In the genomic region with DNA sequence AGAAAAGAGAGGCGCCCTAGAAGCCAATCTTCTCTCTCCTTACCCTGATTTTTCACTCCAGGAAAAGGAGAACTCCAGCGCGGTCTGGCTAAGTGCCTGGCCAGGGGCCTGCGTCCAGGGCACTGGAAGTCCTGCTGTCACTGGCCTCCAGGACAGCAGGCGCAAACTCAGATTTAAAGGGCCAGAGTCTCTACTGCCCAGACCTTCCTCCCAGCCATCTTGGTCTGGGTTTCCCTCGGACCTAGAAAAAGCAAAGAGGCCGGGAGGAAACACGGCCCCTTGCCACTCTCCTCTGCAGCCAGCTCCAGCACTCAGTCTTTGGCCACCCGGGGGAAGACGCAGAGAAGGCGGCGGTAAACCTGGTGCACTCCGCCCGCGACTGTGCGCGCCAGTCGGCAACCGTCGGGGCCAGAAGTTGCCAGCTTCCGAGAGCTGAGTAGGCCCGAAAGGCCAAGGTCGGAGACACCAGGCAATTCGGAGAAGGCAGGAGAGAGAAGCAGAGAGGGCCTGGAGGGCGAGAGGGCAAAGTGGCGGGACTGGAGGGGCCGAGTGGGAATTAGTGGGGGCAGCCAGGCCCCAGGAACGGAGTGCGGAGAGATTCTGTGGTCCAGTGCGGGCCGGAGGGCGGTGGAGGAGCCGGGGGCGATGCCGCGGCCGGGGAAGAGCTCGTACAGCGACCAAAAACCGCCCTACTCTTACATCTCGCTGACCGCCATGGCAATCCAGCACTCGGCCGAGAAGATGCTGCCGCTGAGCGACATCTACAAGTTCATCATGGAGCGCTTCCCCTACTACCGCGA, we compare ENCODE assay signal across 1 cellular context.
TF ChIP-seq lines count a peak whose summit lies in the region.

Gene FOXB2 (plus strand): TSS at position 646 of the 800 bp plus-strand sequence. CDS start 0 bp downstream, at position 646.

TF ChIP-seq in neural cell, 6 proteins besides CTCF, POLR2A, EP300 and RAD21 (continued from another document):
- TF ChIP-seq, protein P1, sequence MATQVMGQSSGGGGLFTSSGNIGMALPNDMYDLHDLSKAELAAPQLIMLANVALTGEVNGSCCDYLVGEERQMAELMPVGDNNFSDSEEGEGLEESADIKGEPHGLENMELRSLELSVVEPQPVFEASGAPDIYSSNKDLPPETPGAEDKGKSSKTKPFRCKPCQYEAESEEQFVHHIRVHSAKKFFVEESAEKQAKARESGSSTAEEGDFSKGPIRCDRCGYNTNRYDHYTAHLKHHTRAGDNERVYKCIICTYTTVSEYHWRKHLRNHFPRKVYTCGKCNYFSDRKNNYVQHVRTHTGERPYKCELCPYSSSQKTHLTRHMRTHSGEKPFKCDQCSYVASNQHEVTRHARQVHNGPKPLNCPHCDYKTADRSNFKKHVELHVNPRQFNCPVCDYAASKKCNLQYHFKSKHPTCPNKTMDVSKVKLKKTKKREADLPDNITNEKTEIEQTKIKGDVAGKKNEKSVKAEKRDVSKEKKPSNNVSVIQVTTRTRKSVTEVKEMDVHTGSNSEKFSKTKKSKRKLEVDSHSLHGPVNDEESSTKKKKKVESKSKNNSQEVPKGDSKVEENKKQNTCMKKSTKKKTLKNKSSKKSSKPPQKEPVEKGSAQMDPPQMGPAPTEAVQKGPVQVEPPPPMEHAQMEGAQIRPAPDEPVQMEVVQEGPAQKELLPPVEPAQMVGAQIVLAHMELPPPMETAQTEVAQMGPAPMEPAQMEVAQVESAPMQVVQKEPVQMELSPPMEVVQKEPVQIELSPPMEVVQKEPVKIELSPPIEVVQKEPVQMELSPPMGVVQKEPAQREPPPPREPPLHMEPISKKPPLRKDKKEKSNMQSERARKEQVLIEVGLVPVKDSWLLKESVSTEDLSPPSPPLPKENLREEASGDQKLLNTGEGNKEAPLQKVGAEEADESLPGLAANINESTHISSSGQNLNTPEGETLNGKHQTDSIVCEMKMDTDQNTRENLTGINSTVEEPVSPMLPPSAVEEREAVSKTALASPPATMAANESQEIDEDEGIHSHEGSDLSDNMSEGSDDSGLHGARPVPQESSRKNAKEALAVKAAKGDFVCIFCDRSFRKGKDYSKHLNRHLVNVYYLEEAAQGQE (IDR thresholded peaks at IDR 0.05; ENCODE audit: borderline replicate concordance) = no peak
- peak; percentile 96 for TF ChIP-seq EZH2 (IDR thresholded peaks at IDR 0.05; ENCODE audit: borderline replicate concordance, insufficient read depth, low read length, poor library complexity, severe bottlenecking)
